27 cellular contexts compared by ENCODE assay signal in genomic region chr1:17529381-17529780, GRCh38. TPM values are rescaled to one million over a fixed set of nuclear protein-coding genes. Genes with fewer than 3 reads are reported as not detected.
"Had no signal": no experiment of that assay in that cellular context is flagged by ENCODE, and none has a peak within 500 bp of the region (broad histone marks: within the 10 kb centered on the region; RNA-seq: fewer than 3 reads in every experiment).

No MANE protein-coding gene starts in this region.

- H3K27ac ChIP-seq: brain microvascular endothelial cell, SJSA1 had no signal

- DNase-seq: activated CD4-positive, alpha-beta memory T cell treated with anti-CD3 and anti-CD28 coated beads, Interleukin-2, amount 10 ng/mL, durations not matched to agents 7 days and 5 days; activated CD4-positive, alpha-beta T cell treated with anti-CD3 and anti-CD28 coated beads for 1 hour; activated CD4-positive, alpha-beta T cell treated with anti-CD3 and anti-CD28 coated beads, Interleukin-2, amount 50 U/mL, for 1 hour; activated gamma-delta T cell treated with Interleukin-2 at 50 U/mL for 16 hours; activated naive CD4-positive, alpha-beta T cell treated with anti-CD3 and anti-CD28 coated beads, Interleukin-2, amount 10 ng/mL, durations not matched to agents 7 days and 5 days; activated naive CD8-positive, alpha-beta T cell treated with anti-CD3 and anti-CD28 coated beads for 36 hours; activated T-cell treated with anti-CD3 and anti-CD28 coated beads for 4 hours; activated T-cell treated with anti-CD3 and anti-CD28 coated beads, Interleukin-2, amount 50 U/mL, for 48 hours; brain microvascular endothelial cell; caudate nucleus; KG1; NCI-H1092; NCI-H1417; NCI-H1694; NCI-H2029 treated with DMSO at 0.1 percent for 48 hours; NCI-H510A treated with DMSO at 0.1 percent for 48 hours; NCI-H69; NK-92 treated with Interleukin-12 subunit alpha and Interleukin-12 subunit beta, amount 100 ng/mL, for 24 hours; OCI-M1; SHP77; SW 1271 had no signal

- H3K27me3 ChIP-seq: brain microvascular endothelial cell, SJSA1 had no signal

- H3K9me3 ChIP-seq: SJSA1 had no signal

- H3K36me3 Mint-ChIP-seq: activated naive CD4-positive, alpha-beta T cell treated with anti-CD3 and anti-CD28 coated beads, Interleukin-2, amount 10 ng/mL, durations not matched to agents 7 days and 5 days; activated naive CD8-positive, alpha-beta T cell treated with anti-CD3 and anti-CD28 coated beads for 36 hours; WTC11 had no signal

- H3K4me1 ChIP-seq: SJSA1 had no signal

- H3K4me3 ChIP-seq: SJSA1 had no signal

- H3K36me3 ChIP-seq: brain microvascular endothelial cell, SJSA1 had no signal

- H3K27ac Mint-ChIP-seq: activated CD4-positive, alpha-beta memory T cell treated with anti-CD3 and anti-CD28 coated beads, Interleukin-2, amount 10 ng/mL, durations not matched to agents 7 days and 5 days; activated naive CD4-positive, alpha-beta T cell treated with anti-CD3 and anti-CD28 coated beads, Interleukin-2, amount 10 ng/mL, durations not matched to agents 7 days and 5 days; activated naive CD8-positive, alpha-beta T cell treated with anti-CD3 and anti-CD28 coated beads for 36 hours; activated T-helper 2 cell treated with anti-CD3 and anti-CD28 coated beads, Interferon-gamma antibody, Interleukin-2, Interleukin-4, amounts not matched to agents 10 μg/mL and 5 μg/mL and 100 μg/mL, durations not matched to agents 14 hours and 24 hours and 36 hours; WTC11 had no signal

- H3K4me3 Mint-ChIP-seq: activated CD4-positive, alpha-beta memory T cell treated with anti-CD3 and anti-CD28 coated beads, Interleukin-2, amount 10 ng/mL, durations not matched to agents 7 days and 5 days; activated naive CD4-positive, alpha-beta T cell treated with anti-CD3 and anti-CD28 coated beads, Interleukin-2, amount 10 ng/mL, durations not matched to agents 7 days and 5 days; activated naive CD8-positive, alpha-beta T cell treated with anti-CD3 and anti-CD28 coated beads for 36 hours; WTC11 had no signal

- H3K4me1 Mint-ChIP-seq: activated CD4-positive, alpha-beta memory T cell treated with anti-CD3 and anti-CD28 coated beads, Interleukin-2, amount 10 ng/mL, durations not matched to agents 7 days and 5 days; activated naive CD4-positive, alpha-beta T cell treated with anti-CD3 and anti-CD28 coated beads, Interleukin-2, amount 10 ng/mL, durations not matched to agents 7 days and 5 days; activated naive CD8-positive, alpha-beta T cell treated with anti-CD3 and anti-CD28 coated beads for 36 hours had no signal

- ATAC-seq: SK-N-SH treated with all-trans-retinoic acid at 6 μM for 48 hours, WTC11 had no signal

RNA-seq across cellular contexts. Expression of gene ARHGEF10L, which starts 10.1 kb away (rescaled TPM):
- total RNA-seq: activated CD4-positive, alpha-beta memory T cell treated with anti-CD3 and anti-CD28 coated beads, Interleukin-2, amount 10 ng/mL, durations not matched to agents 7 days and 5 days; activated CD8-positive, alpha-beta memory T cell treated with anti-CD3 and anti-CD28 coated beads for 36 hours; activated naive CD8-positive, alpha-beta T cell treated with anti-CD3 and anti-CD28 coated beads for 36 hours; T-helper 1 cell treated with Interleukin-12 subunit alpha and Interleukin-12 subunit beta and Interleukin-4 antibody, amounts not matched to agents 30 ng/mL and 1 ng/mL, for 36 hours had no signal
